ENCODE assay signal across 8 cellular contexts in the genomic region with DNA sequence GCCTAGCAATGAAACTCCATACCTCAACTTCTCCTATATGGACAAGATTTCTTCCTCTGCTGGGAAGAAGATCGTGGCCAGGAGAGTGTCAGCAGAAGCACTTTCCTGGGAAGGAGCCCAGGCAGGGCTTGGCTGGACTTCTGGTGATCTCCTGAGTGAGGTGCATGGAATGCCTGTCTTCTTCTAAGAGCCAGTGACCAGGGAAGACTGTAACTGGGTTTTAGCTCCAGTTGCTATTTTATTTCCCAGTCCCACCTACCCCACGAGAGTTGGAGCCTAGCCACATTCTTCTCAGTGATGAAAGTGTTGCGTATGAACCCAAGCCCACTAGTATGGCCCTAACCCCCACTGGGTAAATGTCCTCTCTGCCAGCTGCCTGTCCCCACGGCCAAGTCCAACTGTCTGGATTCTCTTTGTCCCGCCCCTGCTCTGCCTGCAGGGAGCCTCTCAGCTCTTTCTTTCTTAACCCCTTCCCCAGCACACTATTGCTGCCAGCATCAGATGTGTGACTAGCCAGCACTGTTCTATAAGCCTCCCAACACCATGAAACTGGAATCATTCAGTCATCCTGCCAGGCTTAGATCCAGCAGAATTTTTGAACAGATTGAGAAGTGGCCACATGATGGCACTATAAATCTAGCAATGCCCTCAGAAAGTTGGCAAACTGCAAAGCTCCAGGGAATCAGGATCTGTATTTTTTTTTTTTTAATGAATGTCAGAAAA.
DNase-seq lines count a peak whose midpoint lies in the region; ATAC-seq and TF ChIP-seq lines count a peak whose summit lies in the region.

No MANE protein-coding gene starts in this region.

- no peak overlapping the region for H3K4me3 Mint-ChIP-seq in natural killer cell

- H3K27me3 Mint-ChIP-seq in natural killer cell (ENCODE audit: low read depth in 2 of 2) = peaks cover 0 to 3% of the 10 kb centered on the region in 2 donors

- ATAC-seq in natural killer cell = no peak

- TF ChIP-seq CTCF in natural killer cell (IDR thresholded peaks at IDR 0.05) = peak; percentile 43

- H3K9me3 Mint-ChIP-seq in natural killer cell = no peaks in the 10 kb centered on the region

- H3K36me3 Mint-ChIP-seq in natural killer cell = no peaks in the 10 kb centered on the region

- peaks cover 30 to 39% of the 10 kb centered on the region in 2 donors for H3K4me1 Mint-ChIP-seq in natural killer cell

- DNase-seq in SIG-M5 treated with dmso at 0.1 percent for 504 hours (lab: John Stamatoyannopoulos, UW; ENCODE audit: unreplicated experiment) (peak; percentile 50), SIG-M5 (lab: John Stamatoyannopoulos, UW) (no peak), KBM-7 (peak; percentile 73), SK-N-DZ (ENCODE audit: low spot score) (peak; percentile 69), erythroblast (lab: John Stamatoyannopoulos, UW) (peak; percentile 69 to 85), natural killer cell (no peak), SKM-1 (lab: John Stamatoyannopoulos, UW; ENCODE audit: unreplicated experiment) (no peak), cerebellar nuclear complex (lab: John Stamatoyannopoulos, UW) (no peak)

- intact Hi-C loops in natural killer cell (cut with micrococcal nuclease) = no loop called here

- no peak for TF ChIP-seq POLR2A in erythroblast (IDR thresholded peaks at IDR 0.05; ENCODE audit: low read length)

- peak overlapping the region in 1 of 2 donors; percentile 19 for H3K27ac Mint-ChIP-seq in natural killer cell

- in situ Hi-C loops in KBM-7 (cut with MboI; ENCODE audit: low pct_unique_long_range_greater_than_20kb, low sequenced_read_pairs) = loop anchor here (25.0 kb wide), 2 partner anchors 314 to 589 kb away; no protein-coding TSS in a partner anchor

Comparison
In these comparisons a context has a peak if more than half of its experiments do, and no peak if none do; other contexts are left out.
1. DNase-seq: peak in SIG-M5 treated with dmso at 0.1 percent for 504 hours (single experiment), KBM-7 (single experiment), SK-N-DZ (single experiment) and erythroblast (2 of 2); none in SIG-M5 (single experiment), natural killer cell (single experiment), SKM-1 (single experiment) and cerebellar nuclear complex (0 of 2).